ENCODE assay signal across 7 cellular contexts in genomic region chr3:17258823-17259436, GRCh38.
DNase-seq lines count a peak whose midpoint lies in the region; FAIRE-seq and TF ChIP-seq lines count a peak whose summit lies in the region.

No MANE protein-coding gene starts in this region.

- no CpG with 5 or more reads among the region's 3 CpGs for WGBS in trophoblast cell (ENCODE audit: extremely low coverage, insufficient coverage, insufficient read length)

- FAIRE-seq in D721Med (lab: Jason Lieb, UNC) (peak; percentile 95), H54 (lab: Jason Lieb, UNC) (peak; percentile 86)

- peak; percentile 84 for TF ChIP-seq CTCF in D721Med (IDR thresholded peaks at IDR 0.05; ENCODE audit: insufficient read depth, missing control alignments)

- H2BK12ac ChIP-seq in trophoblast cell (ENCODE audit: low read length) = no peak overlapping the region

- no peaks in the 10 kb centered on the region for H3K79me1 ChIP-seq in trophoblast cell (ENCODE audit: low read length)

- no peaks in the 10 kb centered on the region for H3K36me3 ChIP-seq in trophoblast cell (ENCODE audit: control insufficient read depth in 1 of 2, insufficient read depth in 2 of 2, low read length in 2 of 2)

- DNase-seq in D721Med (ENCODE audit: insufficient read length, low spot score) (no peak), H54 (ENCODE audit: insufficient read length, low spot score) (peak; percentile 8), RPMI7951 (ENCODE audit: low read depth) (peak; percentile 39), fibroblast of gingiva (ENCODE audit: low read depth) (peak; percentile 9), trophoblast cell (peak; percentile 10 to 79), GM19238 (ENCODE audit: insufficient read length, low spot score) (no peak), HK-2 (ENCODE audit: unreplicated experiment) (no peak)

- no peak overlapping the region for H3K18ac ChIP-seq in trophoblast cell (ENCODE audit: low read length)

- no peak overlapping the region for H4K8ac ChIP-seq in trophoblast cell (ENCODE audit: low read depth, low read length)

- H4K91ac ChIP-seq in trophoblast cell (ENCODE audit: low read depth, low read length) = no peak overlapping the region

- no peak overlapping the region for H2AK5ac ChIP-seq in trophoblast cell (ENCODE audit: low read length)

- H3K4ac ChIP-seq in trophoblast cell (ENCODE audit: low read depth, low read length) = no peak overlapping the region

- H3K4me1 ChIP-seq in trophoblast cell (ENCODE audit: control insufficient read depth in 1 of 2, insufficient read depth in 2 of 2, low read length in 2 of 2) = peaks cover 0 to 2% of the 10 kb centered on the region in 2 experiments

- H3K27me3 ChIP-seq in trophoblast cell (ENCODE audit: insufficient read depth, low read length) = no peaks in the 10 kb centered on the region

- no peaks in the 10 kb centered on the region for H3K9me3 ChIP-seq in trophoblast cell (ENCODE audit: insufficient read depth, low read depth, low read length)

- no peak overlapping the region for H3K4me3 ChIP-seq in trophoblast cell (ENCODE audit: low read depth, low read length)

- H3K27ac ChIP-seq in trophoblast cell (ENCODE audit: low read depth, low read length) = no peak overlapping the region

- H3K14ac ChIP-seq in trophoblast cell (ENCODE audit: low read length) = no peak overlapping the region

- no peak overlapping the region for H2BK5ac ChIP-seq in trophoblast cell (ENCODE audit: low read depth, low read length, poor library complexity)

- no peak overlapping the region for H3K9ac ChIP-seq in trophoblast cell (ENCODE audit: low read length)

- H2BK120ac ChIP-seq in trophoblast cell (ENCODE audit: insufficient read depth, low read length, poor library complexity) = no peak overlapping the region

- H3K4me2 ChIP-seq in trophoblast cell (ENCODE audit: low read length) = no peak overlapping the region

- H4K12ac ChIP-seq in trophoblast cell (ENCODE audit: low read depth, low read length) = no peak overlapping the region

- H2AFZ ChIP-seq in trophoblast cell (ENCODE audit: insufficient read depth, low read length, poor library complexity) = no peak overlapping the region

- no peak overlapping the region for H3K23ac ChIP-seq in trophoblast cell (ENCODE audit: low read length)

- no peak for TF ChIP-seq POLR2A in H54 (IDR thresholded peaks at IDR 0.05; ENCODE audit: low read depth, low read length)

- H3K79me2 ChIP-seq in trophoblast cell (ENCODE audit: control insufficient read depth, insufficient read depth, low read length, poor library complexity) = no peaks in the 10 kb centered on the region

Comparison
In these comparisons a context has a peak if more than half of its experiments do, and no peak if none do; other contexts are left out.
1. DNase-seq: peak in H54 (single experiment), RPMI7951 (single experiment), fibroblast of gingiva (single experiment) and trophoblast cell (2 of 2); none in D721Med (single experiment), GM19238 (single experiment) and HK-2 (single experiment).